ENCODE assay signal across 8 cellular contexts in the genomic region with DNA sequence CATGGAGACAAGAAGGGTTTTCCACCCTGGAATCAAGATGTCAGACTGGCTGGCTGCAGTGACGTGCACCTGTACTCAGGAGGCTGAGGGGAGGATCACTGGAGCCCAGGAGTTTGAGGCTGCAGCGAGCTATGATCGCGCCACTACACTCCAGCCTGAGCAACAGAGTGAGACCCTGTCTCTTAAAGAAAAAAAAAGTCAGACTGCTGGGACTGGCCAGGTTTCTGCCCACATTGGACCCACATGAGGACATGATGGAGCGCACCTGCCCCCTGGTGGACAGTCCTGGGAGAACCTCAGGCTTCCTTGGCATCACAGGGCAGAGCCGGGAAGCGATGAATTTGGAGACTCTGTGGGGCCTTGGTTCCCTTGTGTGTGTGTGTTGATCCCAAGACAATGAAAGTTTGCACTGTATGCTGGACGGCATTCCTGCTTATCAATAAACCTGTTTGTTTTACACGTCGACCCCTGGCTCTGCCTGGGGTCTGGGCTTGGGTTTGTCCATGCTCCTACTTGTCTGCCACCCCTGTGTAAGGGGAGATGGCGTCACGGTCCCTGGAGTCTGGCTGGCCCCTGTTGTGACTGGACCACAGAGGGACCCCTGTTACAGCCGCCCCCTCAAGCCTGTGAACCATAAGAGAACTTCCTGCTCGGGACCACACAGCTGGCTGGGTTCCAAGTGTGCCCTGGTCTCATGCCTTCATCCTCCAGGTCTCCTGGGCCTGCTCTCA. TPM values are rescaled to one million over a fixed set of nuclear protein-coding genes. Genes with fewer than 3 reads are reported as not detected.
DNase-seq lines count a peak whose midpoint lies in the region; ATAC-seq and TF ChIP-seq lines count a peak whose summit lies in the region.

No MANE protein-coding gene starts in this region.

- intact Hi-C loops in naive thymus-derived CD4-positive, alpha-beta T cell (cut with micrococcal nuclease) = loop anchor here (1.0 to 5.0 kb wide), 3 partner anchors 30 to 85 kb away; a partner anchor contains a TSS

- DNase-seq in GF-D8 (lab: John Stamatoyannopoulos, UW) = peak; percentile 5
- peak; percentile 72 for DNase-seq in HT1080 (ENCODE audit: low read depth)
- DNase-seq in OCI-M2 (lab: John Stamatoyannopoulos, UW; ENCODE audit: unreplicated experiment) = peak; percentile 46
- DNase-seq in activated T-cell treated with anti-CD3 and anti-CD28 coated beads for 4 hours = peak; percentile 83
- DNase-seq in epithelial cell of proximal tubule (ENCODE audit: low read depth) = no peak
- DNase-seq in naive thymus-derived CD4-positive, alpha-beta T cell = peak; percentile 64 to 92 (median 79)
- peak; percentile 50 to 73 for DNase-seq in stimulated activated CD8-positive, alpha-beta memory T cell treated with anti-CD3 and anti-CD28 coated beads, Interleukin-7, amount 100 ng/mL, for 48 hours (ENCODE audit: extremely low read depth in 1 of 2, low read depth in 1 of 2)

- peaks cover 0 to 1% (median 0%) of the 10 kb centered on the region in 11 donors for H3K9me3 Mint-ChIP-seq in naive thymus-derived CD4-positive, alpha-beta T cell

- ATAC-seq in naive thymus-derived CD4-positive, alpha-beta T cell = peak; percentile 89
- ATAC-seq in GM21786 (IDR thresholded peaks at IDR 0.05; ENCODE audit: unreplicated experiment) = no peak

- peak; percentile 90 for TF ChIP-seq CTCF in epithelial cell of proximal tubule (conservative IDR thresholded peaks at IDR 0.05; ENCODE audit: low read depth, low read length)

- peaks cover 0 to 18% (median 0%) of the 10 kb centered on the region in 3 experiments for H3K36me3 ChIP-seq in naive thymus-derived CD4-positive, alpha-beta T cell (ENCODE audit: control insufficient read depth in 2 of 3, insufficient read depth in 3 of 3, low read length in 3 of 3)

- peak overlapping the region; percentile 25 for H3K27ac ChIP-seq in naive thymus-derived CD4-positive, alpha-beta T cell (ENCODE audit: low read depth, low read length)

- peaks cover 32 to 39% of the 10 kb centered on the region in 2 donors for H3K4me1 ChIP-seq in naive thymus-derived CD4-positive, alpha-beta T cell (ENCODE audit: control insufficient read depth in 2 of 2, insufficient read depth in 2 of 2, low read length in 2 of 2)

- H3K4me1 Mint-ChIP-seq in naive thymus-derived CD4-positive, alpha-beta T cell = peaks cover 32 to 56% (median 51%) of the 10 kb centered on the region in 7 donors

- no peaks in the 10 kb centered on the region for H3K27me3 Mint-ChIP-seq in naive thymus-derived CD4-positive, alpha-beta T cell

- peak overlapping the region; percentile 18 to 90 (median 76) for H3K27ac Mint-ChIP-seq in naive thymus-derived CD4-positive, alpha-beta T cell

- CTCF ChIA-PET in naive thymus-derived CD4-positive, alpha-beta T cell (lab: Charles Lee) = interaction anchor here (0.6 to 11.2 kb wide), 8 partner anchors 12 to 86 kb away, joined by 3 to 250 read pairs (median 8); no protein-coding TSS in a partner anchor

- H3K4me3 Mint-ChIP-seq in naive thymus-derived CD4-positive, alpha-beta T cell = peak overlapping the region in 6 of 10 donors; percentile 23 to 47 (median 34)

- H3K27me3 ChIP-seq in naive thymus-derived CD4-positive, alpha-beta T cell (ENCODE audit: control insufficient read depth in 2 of 2, insufficient read depth in 2 of 2, low read length in 2 of 2) = no peaks in the 10 kb centered on the region

- no peaks in the 10 kb centered on the region for H3K9me3 ChIP-seq in naive thymus-derived CD4-positive, alpha-beta T cell (ENCODE audit: control insufficient read depth in 2 of 3, low read length in 3 of 3)

- POLR2A ChIA-PET in naive thymus-derived CD4-positive, alpha-beta T cell (lab: Charles Lee) = interaction anchor here (1.0 to 6.4 kb wide), 7 partner anchors 31 to 409 kb away, joined by 3 to 64 read pairs (median 3); a partner anchor contains a TSS

- H3K4me3 ChIP-seq in epithelial cell of proximal tubule (ENCODE audit: low read depth, low read length) = no peak overlapping the region
- H3K4me3 ChIP-seq in naive thymus-derived CD4-positive, alpha-beta T cell (ENCODE audit: low read length) = no peak overlapping the region

- H3K36me3 Mint-ChIP-seq in naive thymus-derived CD4-positive, alpha-beta T cell = peaks cover 0 to 22% (median 0%) of the 10 kb centered on the region in 5 donors

RNA-seq across cellular contexts. Expression of a gene that starts 20.9 kb away (rescaled TPM):
- total RNA-seq in HT1080 (2014; rRNA removed; shearing (Covaris generic)) = 11.1 and 12.7 TPM in 2 replicates
- polyA plus RNA-seq in HT1080 (2015; cell fraction: cytosol; rRNA removed) = 5.2 and 6.8 TPM in 2 replicates
- 20.1 and 28.2 TPM in 2 replicates for polyA plus RNA-seq in HT1080 (2015; cell fraction: nucleus; rRNA removed)
- total RNA-seq in epithelial cell of proximal tubule = 12.8 and 13.8 TPM in 2 replicates
- total RNA-seq in naive thymus-derived CD4-positive, alpha-beta T cell = 10 to 100 TPM; 43.8 to 94.4 (median 77.3) TPM
- polyA plus RNA-seq in naive thymus-derived CD4-positive, alpha-beta T cell = 10 to 100 TPM in 1 of 2 donors, 1 to 10 TPM in 1; 6.5 to 13.5 TPM

RNA-seq across cellular contexts. Expression of a gene that starts 42.1 kb away (rescaled TPM):
- total RNA-seq in HT1080 (2014; rRNA removed; shearing (Covaris generic)) = 0.16 and 0.17 TPM in 2 replicates
- 0.51 and 1.2 TPM in 2 replicates for polyA plus RNA-seq in HT1080 (2015; cell fraction: cytosol; rRNA removed)
- polyA plus RNA-seq in HT1080 (2015; cell fraction: nucleus; rRNA removed) = 0.18 and 0.33 TPM in 2 replicates
- total RNA-seq in epithelial cell of proximal tubule = 0.06 and 1.5 TPM in 2 replicates
- total RNA-seq in naive thymus-derived CD4-positive, alpha-beta T cell = 100 to 1,000 TPM in 2 of 5 experiments, 10 to 100 TPM in 3; 38.6 to 278 (median 60.3) TPM
- polyA plus RNA-seq in naive thymus-derived CD4-positive, alpha-beta T cell = 10 to 100 TPM; 30.1 to 48.2 TPM

Comparison
In these comparisons a context has a peak if more than half of its experiments do, and no peak if none do; other contexts are left out.
1. RNA of a gene that starts 42.1 kb away (total RNA-seq): 38.6 to 278 TPM in naive thymus-derived CD4-positive, alpha-beta T cell; 0.16 to 0.17 TPM in HT1080 and 0.06 to 1.5 TPM in epithelial cell of proximal tubule; every median in the first group is over 10 times any median in the second.